Comparison of ENCODE assay signal across 1 cellular context in the genomic region with DNA sequence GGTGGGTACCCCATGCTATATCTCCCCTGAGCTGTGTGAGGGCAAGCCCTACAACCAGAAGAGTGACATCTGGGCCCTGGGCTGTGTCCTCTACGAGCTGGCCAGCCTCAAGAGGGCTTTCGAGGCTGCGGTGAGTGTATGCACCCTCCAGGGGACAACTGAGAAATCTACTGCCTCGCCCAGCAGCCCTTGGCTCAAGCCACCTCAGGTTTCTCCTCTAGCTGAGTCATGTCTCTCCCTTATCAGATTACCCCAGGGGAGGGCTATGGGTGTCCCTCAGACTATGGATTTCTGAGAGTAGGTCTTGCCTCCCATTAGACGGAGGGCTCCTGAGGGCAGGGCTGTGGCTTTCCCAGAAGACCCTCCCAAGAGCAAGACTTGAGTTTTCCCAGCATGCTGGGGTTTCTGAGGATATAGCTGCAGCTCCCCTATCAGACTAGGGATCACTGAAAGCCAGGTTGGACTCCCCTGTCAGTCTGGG.
TF ChIP-seq lines count a peak whose summit lies in the region.

No MANE protein-coding gene starts in this region.

TF ChIP-seq in K562, 482 proteins besides CTCF, POLR2A, EP300 and RAD21 (continued from another document and continues in another):
- TF ChIP-seq, protein P1, sequence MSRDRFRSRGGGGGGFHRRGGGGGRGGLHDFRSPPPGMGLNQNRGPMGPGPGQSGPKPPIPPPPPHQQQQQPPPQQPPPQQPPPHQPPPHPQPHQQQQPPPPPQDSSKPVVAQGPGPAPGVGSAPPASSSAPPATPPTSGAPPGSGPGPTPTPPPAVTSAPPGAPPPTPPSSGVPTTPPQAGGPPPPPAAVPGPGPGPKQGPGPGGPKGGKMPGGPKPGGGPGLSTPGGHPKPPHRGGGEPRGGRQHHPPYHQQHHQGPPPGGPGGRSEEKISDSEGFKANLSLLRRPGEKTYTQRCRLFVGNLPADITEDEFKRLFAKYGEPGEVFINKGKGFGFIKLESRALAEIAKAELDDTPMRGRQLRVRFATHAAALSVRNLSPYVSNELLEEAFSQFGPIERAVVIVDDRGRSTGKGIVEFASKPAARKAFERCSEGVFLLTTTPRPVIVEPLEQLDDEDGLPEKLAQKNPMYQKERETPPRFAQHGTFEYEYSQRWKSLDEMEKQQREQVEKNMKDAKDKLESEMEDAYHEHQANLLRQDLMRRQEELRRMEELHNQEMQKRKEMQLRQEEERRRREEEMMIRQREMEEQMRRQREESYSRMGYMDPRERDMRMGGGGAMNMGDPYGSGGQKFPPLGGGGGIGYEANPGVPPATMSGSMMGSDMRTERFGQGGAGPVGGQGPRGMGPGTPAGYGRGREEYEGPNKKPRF (IDR thresholded peaks at IDR 0.05; ENCODE audit: low read depth, low read length), result no peak
- TF ChIP-seq HSF4 (CRISPR knock-in tag; IDR thresholded peaks at IDR 0.05; ENCODE audit: borderline replicate concordance) (no peak), DDX20 (tag; IDR thresholded peaks at IDR 0.05; ENCODE audit: low read depth) (no peak), HNRNPLL (IDR thresholded peaks at IDR 0.05; ENCODE audit: low read depth, low read length, poor library complexity, severe bottlenecking) (no peak), SMARCA4 (IDR thresholded peaks at IDR 0.05) (peak; percentile 92), SMAD4 (CRISPR knock-in tag; conservative IDR thresholded peaks at IDR 0.05) (peak; percentile 79), GTF2F1 (IDR thresholded peaks at IDR 0.05; ENCODE audit: low read depth, low read length) (no peak), SMAD3 (CRISPR knock-in tag; conservative IDR thresholded peaks at IDR 0.05) (no peak), YY1 (IDR thresholded peaks at IDR 0.05; ENCODE audit: borderline replicate concordance in 1 of 3, control insufficient read depth in 1 of 3, extremely low read depth in 1 of 3, insufficient read depth in 3 of 3, insufficient read length in 1 of 3, insufficient replicate concordance in 2 of 3, low read depth in 1 of 3, low read length in 2 of 3) (peak in 2 of 3 experiments; percentile 11 to 27), TOE1 (IDR thresholded peaks at IDR 0.05; ENCODE audit: borderline replicate concordance) (peak; percentile 45; the same call in 1 of the 2 replicates), TOE1 (CRISPR knock-in tag; IDR thresholded peaks at IDR 0.05; ENCODE audit: borderline replicate concordance, low read depth) (no peak), ZC3H4 (CRISPR knock-in tag; IDR thresholded peaks at IDR 0.05; ENCODE audit: borderline replicate concordance) (no peak), POLR2G (IDR thresholded peaks at IDR 0.05; ENCODE audit: low read depth, low read length) (no peak), CHD2 (IDR thresholded peaks at IDR 0.05; ENCODE audit: low read depth, low read length) (no peak), ZC3H8 (IDR thresholded peaks at IDR 0.05) (no peak), NFATC3 (IDR thresholded peaks at IDR 0.05) (no peak), IFI16 (CRISPR knock-in tag; IDR thresholded peaks at IDR 0.05) (no peak), KLF6 (CRISPR knock-in tag; IDR thresholded peaks at IDR 0.05; ENCODE audit: borderline replicate concordance) (no peak), TCF3 (CRISPR knock-in tag; IDR thresholded peaks at IDR 0.05) (peak; percentile 24; the same call in 1 of the 2 replicates), NCOA1 (IDR thresholded peaks at IDR 0.05; ENCODE audit: low read depth) (0 out of 2 replicates have a peak, but pooled peaks have one; percentile 47), FOXK1 (CRISPR knock-in tag; IDR thresholded peaks at IDR 0.05; ENCODE audit: borderline replicate concordance) (no peak), HNRNPUL1 (IDR thresholded peaks at IDR 0.05; ENCODE audit: low read length) (no peak), FOS (IDR thresholded peaks at IDR 0.05; ENCODE audit: extremely low read depth, insufficient read length) (peak; percentile 55), MAZ (CRISPR knock-in tag; conservative IDR thresholded peaks at IDR 0.05 in 1 of 2, IDR thresholded peaks at IDR 0.05 in 1 of 2) (peak; percentile 64 to 87; a peak in 3 of 4 replicates), TAF1 (IDR thresholded peaks at IDR 0.05; ENCODE audit: control insufficient read depth, extremely low read depth, insufficient read depth, low read length, severe bottlenecking) (peak; percentile 23), NRF1 (conservative IDR thresholded peaks at IDR 0.05 in 1 of 2, IDR thresholded peaks at IDR 0.05 in 1 of 2) (peak in 1 of 2 experiments; percentile 50; a peak in 2 of 4 replicates), KAT2B (IDR thresholded peaks at IDR 0.05; ENCODE audit: low read depth, low read length) (no peak), RHOXF2B (CRISPR knock-in tag; conservative IDR thresholded peaks at IDR 0.05) (no peak), ZNF354B (CRISPR knock-in tag; IDR thresholded peaks at IDR 0.05) (no peak), YBX1 (IDR thresholded peaks at IDR 0.05) (no peak), ZFPM2 (CRISPR knock-in tag; IDR thresholded peaks at IDR 0.05) (no peak), BACH1 (tag; IDR thresholded peaks at IDR 0.05) (peak; percentile 89)
- TF ChIP-seq, protein P2, sequence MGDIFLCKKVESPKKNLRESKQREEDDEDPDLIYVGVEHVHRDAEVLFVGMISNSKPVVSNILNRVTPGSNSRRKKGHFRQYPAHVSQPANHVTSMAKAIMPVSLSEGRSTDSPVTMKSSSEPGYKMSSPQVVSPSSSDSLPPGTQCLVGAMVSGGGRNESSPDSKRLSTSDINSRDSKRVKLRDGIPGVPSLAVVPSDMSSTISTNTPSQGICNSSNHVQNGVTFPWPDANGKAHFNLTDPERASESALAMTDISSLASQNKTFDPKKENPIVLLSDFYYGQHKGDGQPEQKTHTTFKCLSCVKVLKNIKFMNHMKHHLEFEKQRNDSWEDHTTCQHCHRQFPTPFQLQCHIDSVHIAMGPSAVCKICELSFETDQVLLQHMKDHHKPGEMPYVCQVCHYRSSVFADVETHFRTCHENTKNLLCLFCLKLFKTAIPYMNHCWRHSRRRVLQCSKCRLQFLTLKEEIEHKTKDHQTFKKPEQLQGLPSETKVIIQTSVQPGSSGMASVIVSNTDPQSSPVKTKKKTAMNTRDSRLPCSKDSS (IDR thresholded peaks at IDR 0.05; ENCODE audit: low read depth, partially characterized antibody), result no peak
- TF ChIP-seq, protein P3, sequence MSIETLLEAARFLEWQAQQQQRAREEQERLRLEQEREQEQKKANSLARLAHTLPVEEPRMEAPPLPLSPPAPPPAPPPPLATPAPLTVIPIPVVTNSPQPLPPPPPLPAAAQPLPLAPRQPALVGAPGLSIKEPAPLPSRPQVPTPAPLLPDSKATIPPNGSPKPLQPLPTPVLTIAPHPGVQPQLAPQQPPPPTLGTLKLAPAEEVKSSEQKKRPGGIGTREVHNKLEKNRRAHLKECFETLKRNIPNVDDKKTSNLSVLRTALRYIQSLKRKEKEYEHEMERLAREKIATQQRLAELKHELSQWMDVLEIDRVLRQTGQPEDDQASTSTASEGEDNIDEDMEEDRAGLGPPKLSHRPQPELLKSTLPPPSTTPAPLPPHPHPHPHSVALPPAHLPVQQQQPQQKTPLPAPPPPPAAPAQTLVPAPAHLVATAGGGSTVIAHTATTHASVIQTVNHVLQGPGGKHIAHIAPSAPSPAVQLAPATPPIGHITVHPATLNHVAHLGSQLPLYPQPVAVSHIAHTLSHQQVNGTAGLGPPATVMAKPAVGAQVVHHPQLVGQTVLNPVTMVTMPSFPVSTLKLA (conservative IDR thresholded peaks at IDR 0.05), result peak in 1 of 2 experiments; percentile 41; a peak in 1 of 4 replicates
- TF ChIP-seq, protein P4, sequence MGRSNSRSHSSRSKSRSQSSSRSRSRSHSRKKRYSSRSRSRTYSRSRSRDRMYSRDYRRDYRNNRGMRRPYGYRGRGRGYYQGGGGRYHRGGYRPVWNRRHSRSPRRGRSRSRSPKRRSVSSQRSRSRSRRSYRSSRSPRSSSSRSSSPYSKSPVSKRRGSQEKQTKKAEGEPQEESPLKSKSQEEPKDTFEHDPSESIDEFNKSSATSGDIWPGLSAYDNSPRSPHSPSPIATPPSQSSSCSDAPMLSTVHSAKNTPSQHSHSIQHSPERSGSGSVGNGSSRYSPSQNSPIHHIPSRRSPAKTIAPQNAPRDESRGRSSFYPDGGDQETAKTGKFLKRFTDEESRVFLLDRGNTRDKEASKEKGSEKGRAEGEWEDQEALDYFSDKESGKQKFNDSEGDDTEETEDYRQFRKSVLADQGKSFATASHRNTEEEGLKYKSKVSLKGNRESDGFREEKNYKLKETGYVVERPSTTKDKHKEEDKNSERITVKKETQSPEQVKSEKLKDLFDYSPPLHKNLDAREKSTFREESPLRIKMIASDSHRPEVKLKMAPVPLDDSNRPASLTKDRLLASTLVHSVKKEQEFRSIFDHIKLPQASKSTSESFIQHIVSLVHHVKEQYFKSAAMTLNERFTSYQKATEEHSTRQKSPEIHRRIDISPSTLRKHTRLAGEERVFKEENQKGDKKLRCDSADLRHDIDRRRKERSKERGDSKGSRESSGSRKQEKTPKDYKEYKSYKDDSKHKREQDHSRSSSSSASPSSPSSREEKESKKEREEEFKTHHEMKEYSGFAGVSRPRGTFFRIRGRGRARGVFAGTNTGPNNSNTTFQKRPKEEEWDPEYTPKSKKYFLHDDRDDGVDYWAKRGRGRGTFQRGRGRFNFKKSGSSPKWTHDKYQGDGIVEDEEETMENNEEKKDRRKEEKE (IDR thresholded peaks at IDR 0.05; ENCODE audit: borderline replicate concordance in 1 of 2, control insufficient read depth in 1 of 2, low read depth in 2 of 2, low read length in 1 of 2), result no peak
- TF ChIP-seq, protein P5, sequence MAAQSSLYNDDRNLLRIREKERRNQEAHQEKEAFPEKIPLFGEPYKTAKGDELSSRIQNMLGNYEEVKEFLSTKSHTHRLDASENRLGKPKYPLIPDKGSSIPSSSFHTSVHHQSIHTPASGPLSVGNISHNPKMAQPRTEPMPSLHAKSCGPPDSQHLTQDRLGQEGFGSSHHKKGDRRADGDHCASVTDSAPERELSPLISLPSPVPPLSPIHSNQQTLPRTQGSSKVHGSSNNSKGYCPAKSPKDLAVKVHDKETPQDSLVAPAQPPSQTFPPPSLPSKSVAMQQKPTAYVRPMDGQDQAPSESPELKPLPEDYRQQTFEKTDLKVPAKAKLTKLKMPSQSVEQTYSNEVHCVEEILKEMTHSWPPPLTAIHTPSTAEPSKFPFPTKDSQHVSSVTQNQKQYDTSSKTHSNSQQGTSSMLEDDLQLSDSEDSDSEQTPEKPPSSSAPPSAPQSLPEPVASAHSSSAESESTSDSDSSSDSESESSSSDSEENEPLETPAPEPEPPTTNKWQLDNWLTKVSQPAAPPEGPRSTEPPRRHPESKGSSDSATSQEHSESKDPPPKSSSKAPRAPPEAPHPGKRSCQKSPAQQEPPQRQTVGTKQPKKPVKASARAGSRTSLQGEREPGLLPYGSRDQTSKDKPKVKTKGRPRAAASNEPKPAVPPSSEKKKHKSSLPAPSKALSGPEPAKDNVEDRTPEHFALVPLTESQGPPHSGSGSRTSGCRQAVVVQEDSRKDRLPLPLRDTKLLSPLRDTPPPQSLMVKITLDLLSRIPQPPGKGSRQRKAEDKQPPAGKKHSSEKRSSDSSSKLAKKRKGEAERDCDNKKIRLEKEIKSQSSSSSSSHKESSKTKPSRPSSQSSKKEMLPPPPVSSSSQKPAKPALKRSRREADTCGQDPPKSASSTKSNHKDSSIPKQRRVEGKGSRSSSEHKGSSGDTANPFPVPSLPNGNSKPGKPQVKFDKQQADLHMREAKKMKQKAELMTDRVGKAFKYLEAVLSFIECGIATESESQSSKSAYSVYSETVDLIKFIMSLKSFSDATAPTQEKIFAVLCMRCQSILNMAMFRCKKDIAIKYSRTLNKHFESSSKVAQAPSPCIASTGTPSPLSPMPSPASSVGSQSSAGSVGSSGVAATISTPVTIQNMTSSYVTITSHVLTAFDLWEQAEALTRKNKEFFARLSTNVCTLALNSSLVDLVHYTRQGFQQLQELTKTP (IDR thresholded peaks at IDR 0.05; ENCODE audit: low read depth in 1 of 2, partially characterized antibody in 2 of 2), result peak in 1 of 2 experiments; percentile 55
- TF ChIP-seq, protein P6, sequence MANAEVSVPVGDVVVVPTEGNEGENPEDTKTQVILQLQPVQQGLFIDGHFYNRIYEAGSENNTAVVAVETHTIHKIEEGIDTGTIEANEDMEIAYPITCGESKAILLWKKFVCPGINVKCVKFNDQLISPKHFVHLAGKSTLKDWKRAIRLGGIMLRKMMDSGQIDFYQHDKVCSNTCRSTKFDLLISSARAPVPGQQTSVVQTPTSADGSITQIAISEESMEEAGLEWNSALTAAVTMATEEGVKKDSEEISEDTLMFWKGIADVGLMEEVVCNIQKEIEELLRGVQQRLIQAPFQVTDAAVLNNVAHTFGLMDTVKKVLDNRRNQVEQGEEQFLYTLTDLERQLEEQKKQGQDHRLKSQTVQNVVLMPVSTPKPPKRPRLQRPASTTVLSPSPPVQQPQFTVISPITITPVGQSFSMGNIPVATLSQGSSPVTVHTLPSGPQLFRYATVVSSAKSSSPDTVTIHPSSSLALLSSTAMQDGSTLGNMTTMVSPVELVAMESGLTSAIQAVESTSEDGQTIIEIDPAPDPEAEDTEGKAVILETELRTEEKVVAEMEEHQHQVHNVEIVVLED (CRISPR knock-in tag; IDR thresholded peaks at IDR 0.05), result 0 out of 2 replicates have a peak, but pooled peaks have one; percentile 21
- TF ChIP-seq, protein P7, sequence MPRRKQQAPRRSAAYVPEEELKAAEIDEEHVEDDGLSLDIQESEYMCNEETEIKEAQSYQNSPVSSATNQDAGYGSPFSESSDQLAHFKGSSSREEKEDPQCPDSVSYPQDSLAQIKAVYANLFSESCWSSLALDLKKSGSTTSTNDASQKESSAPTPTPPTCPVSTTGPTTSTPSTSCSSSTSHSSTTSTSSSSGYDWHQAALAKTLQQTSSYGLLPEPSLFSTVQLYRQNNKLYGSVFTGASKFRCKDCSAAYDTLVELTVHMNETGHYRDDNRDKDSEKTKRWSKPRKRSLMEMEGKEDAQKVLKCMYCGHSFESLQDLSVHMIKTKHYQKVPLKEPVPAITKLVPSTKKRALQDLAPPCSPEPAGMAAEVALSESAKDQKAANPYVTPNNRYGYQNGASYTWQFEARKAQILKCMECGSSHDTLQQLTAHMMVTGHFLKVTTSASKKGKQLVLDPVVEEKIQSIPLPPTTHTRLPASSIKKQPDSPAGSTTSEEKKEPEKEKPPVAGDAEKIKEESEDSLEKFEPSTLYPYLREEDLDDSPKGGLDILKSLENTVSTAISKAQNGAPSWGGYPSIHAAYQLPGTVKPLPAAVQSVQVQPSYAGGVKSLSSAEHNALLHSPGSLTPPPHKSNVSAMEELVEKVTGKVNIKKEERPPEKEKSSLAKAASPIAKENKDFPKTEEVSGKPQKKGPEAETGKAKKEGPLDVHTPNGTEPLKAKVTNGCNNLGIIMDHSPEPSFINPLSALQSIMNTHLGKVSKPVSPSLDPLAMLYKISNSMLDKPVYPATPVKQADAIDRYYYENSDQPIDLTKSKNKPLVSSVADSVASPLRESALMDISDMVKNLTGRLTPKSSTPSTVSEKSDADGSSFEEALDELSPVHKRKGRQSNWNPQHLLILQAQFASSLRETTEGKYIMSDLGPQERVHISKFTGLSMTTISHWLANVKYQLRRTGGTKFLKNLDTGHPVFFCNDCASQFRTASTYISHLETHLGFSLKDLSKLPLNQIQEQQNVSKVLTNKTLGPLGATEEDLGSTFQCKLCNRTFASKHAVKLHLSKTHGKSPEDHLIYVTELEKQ (CRISPR knock-in tag; IDR thresholded peaks at IDR 0.05), result no peak
- TF ChIP-seq, protein P8, sequence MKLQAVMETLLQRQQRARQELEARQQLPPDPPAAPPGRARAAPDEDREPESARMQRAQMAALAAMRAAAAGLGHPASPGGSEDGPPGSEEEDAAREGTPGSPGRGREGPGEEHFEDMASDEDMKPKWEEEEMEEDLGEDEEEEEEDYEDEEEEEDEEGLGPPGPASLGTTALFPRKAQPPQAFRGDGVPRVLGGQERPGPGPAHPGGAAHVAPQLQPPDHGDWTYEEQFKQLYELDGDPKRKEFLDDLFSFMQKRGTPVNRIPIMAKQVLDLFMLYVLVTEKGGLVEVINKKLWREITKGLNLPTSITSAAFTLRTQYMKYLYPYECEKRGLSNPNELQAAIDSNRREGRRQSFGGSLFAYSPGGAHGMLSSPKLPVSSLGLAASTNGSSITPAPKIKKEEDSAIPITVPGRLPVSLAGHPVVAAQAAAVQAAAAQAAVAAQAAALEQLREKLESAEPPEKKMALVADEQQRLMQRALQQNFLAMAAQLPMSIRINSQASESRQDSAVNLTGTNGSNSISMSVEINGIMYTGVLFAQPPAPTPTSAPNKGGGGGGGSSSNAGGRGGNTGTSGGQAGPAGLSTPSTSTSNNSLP (IDR thresholded peaks at IDR 0.05; ENCODE audit: borderline replicate concordance, low read depth, low read length), result no peak
